In genomic region chr4:40840985-40841571, GRCh38 we compare ENCODE assay signal across 8 cellular contexts.
DNase-seq lines count a peak whose midpoint lies in the region; ATAC-seq and TF ChIP-seq lines count a peak whose summit lies in the region.

No MANE protein-coding gene starts in this region.

- no peaks in the 10 kb centered on the region for H3K9me3 Mint-ChIP-seq in activated CD4-positive, alpha-beta T cell treated with anti-CD3 and anti-CD28 coated beads, Interleukin-2, amount 10 ng/mL, durations not matched to agents 7 days and 5 days

- no peak overlapping the region for H3K27ac ChIP-seq in 22Rv1

- DNase-seq in NCI-H524 (lab: John Stamatoyannopoulos, UW), result peak; percentile 70 to 83
- peak; percentile 79 for DNase-seq in activated CD4-positive, alpha-beta T cell treated with anti-CD3 and anti-CD28 coated beads, Interleukin-2, amount 10 ng/mL, durations not matched to agents 7 days and 5 days
- DNase-seq in effector CD4-positive, alpha-beta T cell, result peak; percentile 28
- peak; percentile 92 for DNase-seq in medulla oblongata (ENCODE audit: extremely low spot score)
- DNase-seq in stimulated activated CD8-positive, alpha-beta memory T cell treated with anti-CD3 and anti-CD28 coated beads, Interleukin-12 subunit alpha, Interleukin-12 subunit beta, amount 100 ng/mL, for 4 hours (ENCODE audit: low read depth), result peak; percentile 28

- H3K4me1 Mint-ChIP-seq in activated CD4-positive, alpha-beta T cell treated with anti-CD3 and anti-CD28 coated beads, Interleukin-2, amount 10 ng/mL, durations not matched to agents 7 days and 5 days, result peaks cover 5% of the 10 kb centered on the region

- H3K27me3 Mint-ChIP-seq in activated CD4-positive, alpha-beta T cell treated with anti-CD3 and anti-CD28 coated beads, Interleukin-2, amount 10 ng/mL, durations not matched to agents 7 days and 5 days, result peaks cover 4% of the 10 kb centered on the region

- ATAC-seq in GM18517 (IDR thresholded peaks at IDR 0.05; ENCODE audit: unreplicated experiment) (peak; percentile 79), HG03175 (IDR thresholded peaks at IDR 0.05; ENCODE audit: unreplicated experiment) (peak; percentile 66)

- CTCF ChIA-PET in activated CD4-positive, alpha-beta T cell treated with anti-CD3 and anti-CD28 coated beads, Interleukin-2, amount 10 ng/mL, durations not matched to agents 7 days and 5 days (lab: Charles Lee), result interaction anchor here (0.6 to 2.3 kb wide), 17 partner anchors 8 to 1156 kb away, joined by 3 to 12 read pairs (median 4); partner anchors contain the start of gene NSUN7

- H3K36me3 Mint-ChIP-seq in activated CD4-positive, alpha-beta T cell treated with anti-CD3 and anti-CD28 coated beads, Interleukin-2, amount 10 ng/mL, durations not matched to agents 7 days and 5 days (ENCODE audit: low read depth), result no peaks in the 10 kb centered on the region

- POLR2A ChIA-PET in activated CD4-positive, alpha-beta T cell treated with anti-CD3 and anti-CD28 coated beads, Interleukin-2, amount 10 ng/mL, durations not matched to agents 7 days and 5 days (lab: Charles Lee), result interaction anchor here (0.5 kb wide), 1 partner anchor 848 kb away, joined by 3 read pairs; no protein-coding TSS in a partner anchor

- no peak overlapping the region for H3K4me3 Mint-ChIP-seq in activated CD4-positive, alpha-beta T cell treated with anti-CD3 and anti-CD28 coated beads, Interleukin-2, amount 10 ng/mL, durations not matched to agents 7 days and 5 days

- no peak overlapping the region for H3K27ac Mint-ChIP-seq in activated CD4-positive, alpha-beta T cell treated with anti-CD3 and anti-CD28 coated beads, Interleukin-2, amount 10 ng/mL, durations not matched to agents 7 days and 5 days

- TF ChIP-seq CTCF in 22Rv1 (IDR thresholded peaks at IDR 0.05), result peak; percentile 89

Comparison
In these comparisons a context has a peak if more than half of its experiments do, and no peak if none do; other contexts are left out.
1. DNase-seq: peak in every context shown above with its lines; median percentile 92 in medulla oblongata; 79 in activated CD4-positive, alpha-beta T cell treated with anti-CD3 and anti-CD28 coated beads, Interleukin-2, amount 10 ng/mL, durations not matched to agents 7 days and 5 days; 76 in NCI-H524; 28 in effector CD4-positive, alpha-beta T cell; 28 in stimulated activated CD8-positive, alpha-beta memory T cell treated with anti-CD3 and anti-CD28 coated beads, Interleukin-12 subunit alpha, Interleukin-12 subunit beta, amount 100 ng/mL, for 4 hours.